Comparison of ENCODE assay signal across 1 cellular context in genomic region chr12:122021822-122022392, GRCh38.
TF ChIP-seq lines count a peak whose summit lies in the region.

Gene BCL7A (plus strand): TSS chr12:122021884. CDS start chr12:122022092, 208 bp downstream.

TF ChIP-seq in K562, 482 proteins besides CTCF, POLR2A, EP300 and RAD21 (continued from another document):
- no peak for TF ChIP-seq ZNF407 (IDR thresholded peaks at IDR 0.05; ENCODE audit: low read depth)
- peak in 1 of 2 experiments; percentile 71; a peak in 2 of 4 replicates for TF ChIP-seq HDAC1 (IDR thresholded peaks at IDR 0.05)
- TF ChIP-seq, protein P1, sequence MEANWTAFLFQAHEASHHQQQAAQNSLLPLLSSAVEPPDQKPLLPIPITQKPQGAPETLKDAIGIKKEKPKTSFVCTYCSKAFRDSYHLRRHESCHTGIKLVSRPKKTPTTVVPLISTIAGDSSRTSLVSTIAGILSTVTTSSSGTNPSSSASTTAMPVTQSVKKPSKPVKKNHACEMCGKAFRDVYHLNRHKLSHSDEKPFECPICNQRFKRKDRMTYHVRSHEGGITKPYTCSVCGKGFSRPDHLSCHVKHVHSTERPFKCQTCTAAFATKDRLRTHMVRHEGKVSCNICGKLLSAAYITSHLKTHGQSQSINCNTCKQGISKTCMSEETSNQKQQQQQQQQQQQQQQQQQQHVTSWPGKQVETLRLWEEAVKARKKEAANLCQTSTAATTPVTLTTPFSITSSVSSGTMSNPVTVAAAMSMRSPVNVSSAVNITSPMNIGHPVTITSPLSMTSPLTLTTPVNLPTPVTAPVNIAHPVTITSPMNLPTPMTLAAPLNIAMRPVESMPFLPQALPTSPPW (CRISPR knock-in tag; IDR thresholded peaks at IDR 0.05) = peak; percentile 65; the same call in 1 of the 2 replicates
- TF ChIP-seq ZNF75A (CRISPR knock-in tag; IDR thresholded peaks at IDR 0.05) = no peak
- TF ChIP-seq POLR3A (IDR thresholded peaks at IDR 0.05; ENCODE audit: borderline replicate concordance, extremely low read depth, insufficient read depth, insufficient read length) = no peak
- TF ChIP-seq KDM5B (IDR thresholded peaks at IDR 0.05; ENCODE audit: insufficient replicate concordance, low read depth, low read length) = peak; percentile 56
- TF ChIP-seq JUN (IDR thresholded peaks at IDR 0.05; ENCODE audit: borderline replicate concordance, low read depth, low read length) = no peak
- TF ChIP-seq JUN (CRISPR knock-in tag; IDR thresholded peaks at IDR 0.05; ENCODE audit: borderline replicate concordance) = no peak
- peak; percentile 52 for TF ChIP-seq CCNT2 (IDR thresholded peaks at IDR 0.05; ENCODE audit: borderline replicate concordance, extremely low read depth, insufficient read length, low read depth, low read length)
- no peak for TF ChIP-seq ZNF41 (CRISPR knock-in tag; conservative IDR thresholded peaks at IDR 0.05)
- 0 out of 2 replicates have a peak, but pooled peaks have one; percentile 42 for TF ChIP-seq GABPB1 (CRISPR knock-in tag; IDR thresholded peaks at IDR 0.05)
- TF ChIP-seq ZFX (CRISPR knock-in tag; IDR thresholded peaks at IDR 0.05) = peak; percentile 51
- TF ChIP-seq POLR2G (IDR thresholded peaks at IDR 0.05; ENCODE audit: low read depth, low read length) = peak; percentile 82
- TF ChIP-seq SMAD4 (CRISPR knock-in tag; conservative IDR thresholded peaks at IDR 0.05) = peak; percentile 56; the same call in 1 of the 2 replicates
- no peak for TF ChIP-seq BACH1 (tag; IDR thresholded peaks at IDR 0.05)
- no peak for TF ChIP-seq MXD1 (CRISPR knock-in tag; IDR thresholded peaks at IDR 0.05; ENCODE audit: borderline replicate concordance, poor library complexity, severe bottlenecking)
- TF ChIP-seq EP400 (IDR thresholded peaks at IDR 0.05) = no peak
- peak; percentile 19 for TF ChIP-seq PCBP1 (IDR thresholded peaks at IDR 0.05; ENCODE audit: low read depth, low read length, poor library complexity, severe bottlenecking)
- peak; percentile 50; the same call in 1 of the 2 replicates for TF ChIP-seq FOSL1 (tag; conservative IDR thresholded peaks at IDR 0.05)
- TF ChIP-seq RBFOX2 (IDR thresholded peaks at IDR 0.05; ENCODE audit: low read depth, low read length) = peak; percentile 66; the same call in 1 of the 2 replicates
- peak in 1 of 2 experiments; percentile 42; a peak in 1 of 4 replicates for TF ChIP-seq MNT (conservative IDR thresholded peaks at IDR 0.05)
